Comparison of ENCODE assay signal across 15 cellular contexts in the genomic region with DNA sequence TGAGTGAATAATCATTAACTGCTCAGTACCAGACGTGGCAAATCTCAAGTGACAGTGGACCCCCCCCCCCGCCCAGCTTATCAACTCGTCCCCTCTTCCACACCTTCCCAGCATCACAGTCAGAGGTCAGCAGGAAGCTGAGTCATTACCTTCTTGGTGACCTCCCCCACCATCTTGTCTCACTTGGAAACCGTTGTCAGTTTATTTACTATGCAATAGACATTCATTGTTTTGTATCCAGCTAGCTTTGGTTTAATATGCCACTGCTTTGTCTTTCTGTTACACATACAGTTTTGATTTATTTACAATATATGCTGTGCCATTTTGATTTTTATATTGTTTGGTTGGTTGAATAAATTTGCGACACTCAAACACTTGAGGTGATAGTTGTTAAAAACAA.
A peak's percentile ranks its signal among the peaks of the same experiment; 100 is the strongest.
DNase-seq lines count a peak whose midpoint lies in the region; ATAC-seq, FAIRE-seq and TF ChIP-seq lines count a peak whose summit lies in the region.
"Had no signal": no experiment of that assay in that cellular context is flagged by ENCODE, and none has a peak within 500 bp of the region (broad histone marks: within the 10 kb centered on the region; RNA-seq: fewer than 3 reads in every experiment).

No MANE protein-coding gene starts in this region.

- TF ChIP-seq POLR2A in NB4 (IDR thresholded peaks at IDR 0.05; ENCODE audit: extremely low read depth, insufficient read length), result no peak
- no peak for TF ChIP-seq POLR2A in H1 (IDR thresholded peaks at IDR 0.05; ENCODE audit: control extremely low read depth in 1 of 2, low read depth in 2 of 2, low read length in 2 of 2)

- H3K4ac ChIP-seq in H1 (replicated peaks; ENCODE audit: insufficient read length, low read depth, low read length), result no peak overlapping the region

- H4K8ac ChIP-seq in H1 (ENCODE audit: extremely low read depth, insufficient read depth, low read length), result no peak overlapping the region

- no peak overlapping the region for H3K56ac ChIP-seq in H1 (replicated peaks; ENCODE audit: insufficient read length, low read depth, low read length)

- H3K27me3 ChIP-seq in GM23338 (ENCODE audit: insufficient read depth) (no peaks in the 10 kb centered on the region), H1 (replicated peaks in 1 of 4; ENCODE audit: control insufficient read depth in 3 of 4, extremely low read depth in 1 of 4, insufficient read depth in 3 of 4, low read length in 3 of 4) (no peaks in the 10 kb centered on the region), lower lobe of right lung (ENCODE audit: low read depth) (no peaks in the 10 kb centered on the region)
- H3K27me3 ChIP-seq: esophagus muscularis mucosa, pancreas had no signal

- TF ChIP-seq CTCF in GM23338 (conservative IDR thresholded peaks at IDR 0.05; ENCODE audit: low read depth in 2 of 2), result no peak
- TF ChIP-seq CTCF in NB4 (IDR thresholded peaks at IDR 0.05; ENCODE audit: low read depth, low read length), result no peak
- no peak for TF ChIP-seq CTCF in H1 (IDR thresholded peaks at IDR 0.05; ENCODE audit: control extremely low read depth in 1 of 3, insufficient read depth in 1 of 3, low read depth in 1 of 3, low read length in 3 of 3)
- TF ChIP-seq CTCF in lower lobe of right lung (IDR thresholded peaks at IDR 0.05), result no peak

- no peak overlapping the region for H2AK5ac ChIP-seq in H1 (ENCODE audit: low read depth, low read length)

- intact Hi-C loops in lower lobe of right lung (cut with DNase I), result no loop called here

- H3K9me2 ChIP-seq in GM23338 (ENCODE audit: insufficient read depth), result no peaks in the 10 kb centered on the region

- H3K18ac ChIP-seq in H1 (ENCODE audit: extremely low read depth, low read length), result no peak overlapping the region

- no peaks in the 10 kb centered on the region; the same call in 1 of the 2 replicates for H3K79me1 ChIP-seq in H1 (ENCODE audit: low read depth, low read length)

- H3K9me3 Mint-ChIP-seq in GM23338, result no peaks in the 10 kb centered on the region
- no peaks in the 10 kb centered on the region for H3K9me3 Mint-ChIP-seq in naive thymus-derived CD8-positive, alpha-beta T cell
- H3K9me3 Mint-ChIP-seq: CD4-positive, alpha-beta T cell had no signal

- no peak overlapping the region for H3K9ac ChIP-seq in H1 (replicated peaks in 1 of 4; ENCODE audit: extremely low read depth in 1 of 4, low read depth in 3 of 4, low read length in 3 of 4)

- no peak overlapping the region for H4K5ac ChIP-seq in H1 (ENCODE audit: insufficient read length, low read depth, low read length)

- no peak overlapping the region for H2BK12ac ChIP-seq in H1 (ENCODE audit: low read depth, low read length)

- POLR2A ChIA-PET in H1 (lab: Charles Lee; ENCODE audit: partially characterized antibody), result no interaction called here
- POLR2A ChIA-PET in naive thymus-derived CD8-positive, alpha-beta T cell (lab: Charles Lee), result no interaction called here

- TF ChIP-seq RAD21 in H1 (IDR thresholded peaks at IDR 0.05 in 1 of 2, conservative IDR thresholded peaks at IDR 0.05 in 1 of 2; ENCODE audit: low read depth in 2 of 2, low read length in 2 of 2), result no peak

- H2BK120ac ChIP-seq in H1 (replicated peaks; ENCODE audit: low read depth, low read length), result no peak overlapping the region

- peak; percentile 53 for DNase-seq in GM23338 (ENCODE audit: low spot score)
- peak; percentile 51 for DNase-seq in NB4 (ENCODE audit: low read depth)
- DNase-seq in H1 (ENCODE audit: low read depth in 1 of 2, low spot score in 2 of 2), result no peak
- no peak for DNase-seq in lower lobe of right lung
- no peak for DNase-seq in activated effector memory CD4-positive, alpha-beta T cell treated with Interleukin-2 at 50 U/mL for 16 hours
- no peak for DNase-seq in naive thymus-derived CD8-positive, alpha-beta T cell
- DNase-seq: activated CD4-positive, alpha-beta T cell treated with anti-CD3 and anti-CD28 coated beads for 1 hour; CD4-positive, alpha-beta T cell; Kasumi-1; mucosa of descending colon; NCI-H2107; pancreas had no signal

- no peak overlapping the region for H2BK5ac ChIP-seq in H1 (ENCODE audit: low read depth, low read length)

- peaks cover 34% of the 10 kb centered on the region for H3K4me1 ChIP-seq in GM23338 (ENCODE audit: insufficient read depth)
- peaks cover 0 to 13% (median 3%) of the 10 kb centered on the region in 4 experiments; a peak in 2 of 7 replicates for H3K4me1 ChIP-seq in H1 (replicated peaks in 1 of 4; ENCODE audit: control insufficient read depth in 3 of 4, insufficient read depth in 4 of 4, low read length in 3 of 4)
- H3K4me1 ChIP-seq in lower lobe of right lung, result no peaks in the 10 kb centered on the region

- H2BK15ac ChIP-seq in H1 (ENCODE audit: low read length), result no peak overlapping the region

- 66% methylated on average over 2 of the region's 5 CpGs; no CpG with 5 or more reads in 1 of the 2 experiments for WGBS in H1 (ENCODE audit: extremely low coverage in 1 of 2, insufficient coverage in 1 of 2, insufficient read length in 1 of 2, insufficient replicate concordance in 2 of 2, low coverage in 1 of 2, low lambda C conversion rate in 2 of 2, missing lambda C conversion rate in 1 of 2), 2 experiments

- H3K4me2 ChIP-seq in GM23338 (peak overlapping the region; percentile 45), H1 (ENCODE audit: insufficient read depth in 1 of 2, low read depth in 2 of 2, low read length in 2 of 2) (no peak overlapping the region)

- H3K14ac ChIP-seq in H1 (ENCODE audit: insufficient read length), result no peak overlapping the region

- H3K36me3 ChIP-seq in GM23338 (ENCODE audit: insufficient read depth) (no peaks in the 10 kb centered on the region), H1 (ENCODE audit: control insufficient read depth in 2 of 4, insufficient read depth in 4 of 4, low read length in 3 of 4) (peaks cover 0 to 12% (median 3%) of the 10 kb centered on the region in 4 experiments; a peak in 1 of 8 replicates), lower lobe of right lung (peaks cover 31% of the 10 kb centered on the region)

- H3K27ac ChIP-seq in GM23338 (ENCODE audit: low read depth) (peak overlapping the region; percentile 3; the same call in 1 of the 2 replicates), H1 (ENCODE audit: low read depth, low read length) (no peak overlapping the region), lower lobe of right lung (no peak overlapping the region)
- H3K27ac ChIP-seq: esophagus muscularis mucosa, pancreas had no signal

- H3K79me2 ChIP-seq in GM23338 (replicated peaks; ENCODE audit: insufficient read depth) (0 out of 2 replicates have a peak, but pooled peaks cover 5% of the 10 kb centered on the region), H1 (ENCODE audit: control insufficient read depth in 1 of 2, insufficient read depth in 2 of 2, low read length in 2 of 2) (0 out of 4 replicates have a peak, but pooled peaks cover 0 to 2% of the 10 kb centered on the region in 2 experiments)

- no peaks in the 10 kb centered on the region for H3F3A ChIP-seq in GM23338 (replicated peaks; ENCODE audit: low read depth)

- no peak for TF ChIP-seq EP300 in H1 (IDR thresholded peaks at IDR 0.05; ENCODE audit: borderline replicate concordance in 1 of 2, low read depth in 2 of 2, low read length in 2 of 2)

- no peaks in the 10 kb centered on the region for H3K9me3 ChIP-seq in H1 (ENCODE audit: insufficient read depth in 2 of 2, low read depth in 1 of 2, low read length in 1 of 2)
- no peaks in the 10 kb centered on the region for H3K9me3 ChIP-seq in lower lobe of right lung
- H3K9me3 ChIP-seq: esophagus muscularis mucosa, mucosa of descending colon, pancreas had no signal

- CTCF ChIA-PET in H1 (lab: Charles Lee; ENCODE audit: partially characterized antibody), result no interaction called here

- ATAC-seq in GM23338, result peak; percentile 44
- peak; percentile 35 to 80 for ATAC-seq in lower lobe of right lung
- no peak for ATAC-seq in naive thymus-derived CD8-positive, alpha-beta T cell
- ATAC-seq in GM18520 (IDR thresholded peaks at IDR 0.05; ENCODE audit: unreplicated experiment), result no peak
- ATAC-seq in SK-N-SH treated with all-trans-retinoic acid at 6 μM for 48 hours, result no peak
- ATAC-seq: mucosa of descending colon, pancreas had no signal

- FAIRE-seq in H1 (lab: Jason Lieb, UNC), result peak; percentile 45

- no peak overlapping the region for H3K4me3 ChIP-seq in GM23338
- no peak overlapping the region for H3K4me3 ChIP-seq in NB4 (ENCODE audit: low read depth, low read length)
- no peak overlapping the region for H3K4me3 ChIP-seq in H1 (ENCODE audit: extremely low read depth in 1 of 4, insufficient read depth in 2 of 4, low read depth in 3 of 4, low read length in 4 of 4)
- no peak overlapping the region for H3K4me3 ChIP-seq in lower lobe of right lung
- H3K4me3 ChIP-seq: esophagus muscularis mucosa, mucosa of descending colon, pancreas had no signal

- H4K20me1 ChIP-seq in GM23338 (replicated peaks; ENCODE audit: insufficient read depth), result no peaks in the 10 kb centered on the region
- H4K20me1 ChIP-seq in H1 (replicated peaks in 1 of 2; ENCODE audit: control insufficient read depth in 1 of 2, insufficient read depth in 2 of 2, low read length in 2 of 2), result no peaks in the 10 kb centered on the region

- H3K23ac ChIP-seq in H1 (ENCODE audit: insufficient read length), result no peak overlapping the region

- H2BK20ac ChIP-seq in H1 (ENCODE audit: low read length), result no peak overlapping the region

- no peak overlapping the region for H2AFZ ChIP-seq in GM23338
- H2AFZ ChIP-seq in H1 (ENCODE audit: low read length), result no peak overlapping the region

- H3K27me3 Mint-ChIP-seq in GM23338 (ENCODE audit: insufficient read depth, low read depth, poor library complexity), result peaks cover 8% of the 10 kb centered on the region
- H3K27me3 Mint-ChIP-seq in naive thymus-derived CD8-positive, alpha-beta T cell, result no peaks in the 10 kb centered on the region
- H3K27me3 Mint-ChIP-seq: CD4-positive, alpha-beta T cell had no signal

- peak overlapping the region; percentile 95 for H3K27ac Mint-ChIP-seq in GM23338
- H3K27ac Mint-ChIP-seq in naive thymus-derived CD8-positive, alpha-beta T cell, result no peak overlapping the region
- H3K27ac Mint-ChIP-seq: CD4-positive, alpha-beta T cell had no signal

- H4K91ac ChIP-seq in H1 (replicated peaks; ENCODE audit: insufficient read length, low read length), result no peak overlapping the region

- H3K4me1 Mint-ChIP-seq in GM23338, result peaks cover 54% of the 10 kb centered on the region
- H3K4me1 Mint-ChIP-seq in naive thymus-derived CD8-positive, alpha-beta T cell, result peaks cover 0 to 2% (median 0%) of the 10 kb centered on the region in 4 donors

- peak overlapping the region; percentile 32; the same call in 1 of the 3 replicates for H3K4me3 Mint-ChIP-seq in GM23338
- H3K4me3 Mint-ChIP-seq in naive thymus-derived CD8-positive, alpha-beta T cell, result no peak overlapping the region
- H3K4me3 Mint-ChIP-seq: CD4-positive, alpha-beta T cell had no signal

- no peaks in the 10 kb centered on the region; the same call in 1 of the 2 replicates for H3K23me2 ChIP-seq in H1 (ENCODE audit: low read depth, low read length)

- H3K36me3 Mint-ChIP-seq in GM23338 (ENCODE audit: low read depth), result peaks cover 12% of the 10 kb centered on the region; the same call in 2 of the 3 replicates
- peaks cover 8 to 39% (median 14%) of the 10 kb centered on the region in 3 donors for H3K36me3 Mint-ChIP-seq in naive thymus-derived CD8-positive, alpha-beta T cell

TF ChIP-seq in GM23338, 12 proteins besides CTCF, POLR2A, EP300 and RAD21 (continues in another document):
- TF ChIP-seq EZH2 (IDR thresholded peaks at IDR 0.05; ENCODE audit: low read depth, unreplicated experiment), result no peak

TF ChIP-seq in SK-N-SH treated with all-trans-retinoic acid at 6 μM for 48 hours, 23 proteins besides CTCF, POLR2A, EP300 and RAD21 (continues in another document):
- TF ChIP-seq BACH2 (CRISPR knock-in tag; IDR thresholded peaks at IDR 0.05; ENCODE audit: borderline replicate concordance), result no peak

Comparison
In these comparisons a context has a peak if more than half of its experiments do, and no peak if none do; other contexts are left out.
1. ATAC-seq: peak in GM23338 (single experiment) and lower lobe of right lung (2 of 2); none in naive thymus-derived CD8-positive, alpha-beta T cell (0 of 2), GM18520 (single experiment) and SK-N-SH treated with all-trans-retinoic acid at 6 μM for 48 hours (single experiment).
2. DNase-seq: peak in GM23338 (single experiment) and NB4 (single experiment); none in H1 (0 of 2), lower lobe of right lung (single experiment), activated effector memory CD4-positive, alpha-beta T cell treated with Interleukin-2 at 50 U/mL for 16 hours (single experiment) and naive thymus-derived CD8-positive, alpha-beta T cell (0 of 10).